ENCODE assay signal across 8 cellular contexts in the genomic region with DNA sequence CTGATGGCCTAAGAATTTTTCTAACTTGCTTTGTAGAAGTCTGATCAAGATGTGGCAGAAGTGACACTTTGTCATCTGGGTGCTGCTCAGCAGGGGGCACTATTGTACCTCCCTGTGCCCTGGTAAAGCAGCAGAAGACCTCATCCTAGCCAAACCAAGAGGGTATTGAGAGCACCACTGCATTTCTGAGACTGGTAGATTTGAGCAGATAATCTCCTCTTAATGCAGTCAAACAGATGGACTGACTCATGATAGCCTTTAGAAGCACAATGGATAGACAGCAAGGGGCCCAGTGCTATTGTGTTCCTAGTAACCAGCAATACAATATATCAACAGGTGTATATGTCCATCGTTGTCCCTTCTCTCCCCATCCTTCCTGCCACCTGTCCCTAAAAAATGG. TPM values are rescaled to one million over a fixed set of nuclear protein-coding genes. Genes with fewer than 3 reads are reported as not detected.
A peak's percentile ranks its signal among the peaks of the same experiment; 100 is the strongest.
DNase-seq lines count a peak whose midpoint lies in the region; ATAC-seq and TF ChIP-seq lines count a peak whose summit lies in the region.

No MANE protein-coding gene starts in this region.

- H3K27ac Mint-ChIP-seq in activated naive CD4-positive, alpha-beta T cell treated with anti-CD3 and anti-CD28 coated beads, Interleukin-2, amount 10 ng/mL, durations not matched to agents 7 days and 5 days, result no peak overlapping the region

- H3K4me1 Mint-ChIP-seq in activated naive CD4-positive, alpha-beta T cell treated with anti-CD3 and anti-CD28 coated beads, Interleukin-2, amount 10 ng/mL, durations not matched to agents 7 days and 5 days, result peaks cover 29% of the 10 kb centered on the region

- peaks cover 36% of the 10 kb centered on the region for H3K27me3 Mint-ChIP-seq in activated naive CD4-positive, alpha-beta T cell treated with anti-CD3 and anti-CD28 coated beads, Interleukin-2, amount 10 ng/mL, durations not matched to agents 7 days and 5 days

- H3K9me3 ChIP-seq in Loucy (ENCODE audit: insufficient read depth, low read depth, low read length), result no peaks in the 10 kb centered on the region
- H3K9me3 ChIP-seq in SJCRH30 (replicated peaks), result no peaks in the 10 kb centered on the region
- H3K9me3 ChIP-seq in iPS-20b (ENCODE audit: insufficient read depth, low read depth, low read length), result no peaks in the 10 kb centered on the region

- ATAC-seq in GM21529 (IDR thresholded peaks at IDR 0.05; ENCODE audit: unreplicated experiment), result no peak
- no peak for ATAC-seq in GM21526 (IDR thresholded peaks at IDR 0.05; ENCODE audit: low FRiP score, unreplicated experiment)

- H3K27ac ChIP-seq in SJCRH30 (peak overlapping the region; percentile 59), iPS-20b (ENCODE audit: low read length) (peak overlapping the region; percentile 63)

- peaks cover 3% of the 10 kb centered on the region for H3K4me1 ChIP-seq in Loucy (ENCODE audit: insufficient read depth, low read length, poor library complexity, severe bottlenecking)
- peaks cover 17% of the 10 kb centered on the region for H3K4me1 ChIP-seq in SJCRH30
- H3K4me1 ChIP-seq in iPS-20b (ENCODE audit: insufficient read depth, low read length), result peaks cover 24% of the 10 kb centered on the region; the same call in 1 of the 2 replicates

- H3K4me3 ChIP-seq in Loucy (ENCODE audit: low read length, poor library complexity, severe bottlenecking), result no peak overlapping the region
- H3K4me3 ChIP-seq in SJCRH30, result no peak overlapping the region
- H3K4me3 ChIP-seq in iPS-20b (ENCODE audit: low read length), result peak overlapping the region; percentile 43

- no peak overlapping the region for H2AFZ ChIP-seq in Loucy (ENCODE audit: low read length)

- peaks cover 13% of the 10 kb centered on the region for H3K79me2 ChIP-seq in Loucy (ENCODE audit: insufficient read depth, low read length)

- peaks cover 4% of the 10 kb centered on the region for H3F3A ChIP-seq in Loucy (ENCODE audit: low read depth)

- no peaks in the 10 kb centered on the region for H3K9me2 ChIP-seq in Loucy (replicated peaks; ENCODE audit: low read depth, low read length)

- no peak overlapping the region for H3K4me2 ChIP-seq in Loucy (ENCODE audit: low read depth, low read length, poor library complexity, severe bottlenecking)

- peaks cover 15% of the 10 kb centered on the region for H3K36me3 Mint-ChIP-seq in activated naive CD4-positive, alpha-beta T cell treated with anti-CD3 and anti-CD28 coated beads, Interleukin-2, amount 10 ng/mL, durations not matched to agents 7 days and 5 days

- DNase-seq in DMS79 (lab: John Stamatoyannopoulos, UW) (peak; percentile 49), SJCRH30 (peak; percentile 79 to 88)
- DNase-seq in activated naive CD4-positive, alpha-beta T cell treated with anti-CD3 and anti-CD28 coated beads, Interleukin-2, amount 10 ng/mL, durations not matched to agents 7 days and 5 days, result peak; percentile 84
- DNase-seq in stimulated activated CD4-positive, alpha-beta T cell treated with anti-CD3 and anti-CD28 coated beads, TNF-alpha, amount 100 ng/mL, for 48 hours (ENCODE audit: low read depth in 3 of 3), result peak; percentile 39 to 55 (median 54)

- H3K36me3 ChIP-seq in Loucy (ENCODE audit: insufficient read depth, low read length) (no peaks in the 10 kb centered on the region), SJCRH30 (no peaks in the 10 kb centered on the region), iPS-20b (ENCODE audit: insufficient read depth, low read depth, low read length) (no peaks in the 10 kb centered on the region)

- peaks cover 9% of the 10 kb centered on the region for H4K20me1 ChIP-seq in Loucy (ENCODE audit: insufficient read depth, low read length, poor library complexity, severe bottlenecking)

- H3K9ac ChIP-seq in Loucy (ENCODE audit: low read depth, low read length, poor library complexity, severe bottlenecking) (no peak overlapping the region), iPS-20b (ENCODE audit: low read depth, low read length) (peak overlapping the region; percentile 66; the same call in 1 of the 2 replicates)

- no peak overlapping the region for H3K4me3 Mint-ChIP-seq in activated naive CD4-positive, alpha-beta T cell treated with anti-CD3 and anti-CD28 coated beads, Interleukin-2, amount 10 ng/mL, durations not matched to agents 7 days and 5 days

- CTCF ChIA-PET in activated naive CD4-positive, alpha-beta T cell treated with anti-CD3 and anti-CD28 coated beads, Interleukin-2, amount 10 ng/mL, durations not matched to agents 7 days and 5 days (lab: Charles Lee), result interaction anchor here (1.0 to 1.3 kb wide), 2 partner anchors 15 to 149 kb away, joined by 4 to 6 read pairs; no protein-coding TSS in a partner anchor

- peak; percentile 83 for TF ChIP-seq CTCF in Loucy (conservative IDR thresholded peaks at IDR 0.05; ENCODE audit: low read length)

- no peaks in the 10 kb centered on the region for H3K9me3 Mint-ChIP-seq in activated naive CD4-positive, alpha-beta T cell treated with anti-CD3 and anti-CD28 coated beads, Interleukin-2, amount 10 ng/mL, durations not matched to agents 7 days and 5 days

- H3K27me3 ChIP-seq in Loucy (ENCODE audit: insufficient read depth, low read length, poor library complexity, severe bottlenecking), result no peaks in the 10 kb centered on the region
- no peaks in the 10 kb centered on the region for H3K27me3 ChIP-seq in SJCRH30
- H3K27me3 ChIP-seq in iPS-20b (ENCODE audit: insufficient read depth, low read length), result no peaks in the 10 kb centered on the region

RNA-seq across cellular contexts. Expression of gene TPM3, which starts 5.7 kb away (rescaled TPM):
- 248 and 262 TPM in 2 replicates for total RNA-seq in SJCRH30 (2014; rRNA removed; shearing (Covaris generic))

RNA-seq across cellular contexts. Expression of gene CFAP141, which starts 20.0 kb away (rescaled TPM):
- not detected in 2 replicates for total RNA-seq in SJCRH30 (2014; rRNA removed; shearing (Covaris generic))

RNA-seq across cellular contexts. Expression of gene NUP210L, which starts 31.3 kb away (rescaled TPM):
- total RNA-seq in SJCRH30 (2014; rRNA removed; shearing (Covaris generic)), result 0.04 TPM in 1 of 2 replicates, not detected in the other

RNA-seq across cellular contexts. Expression of gene UBAP2L, which starts 34.6 kb away (rescaled TPM):
- 114 and 129 TPM in 2 replicates for total RNA-seq in SJCRH30 (2014; rRNA removed; shearing (Covaris generic))
